15 cellular contexts compared by ENCODE assay signal in genomic region chr19:907183-907853, GRCh38. TPM values are rescaled to one million over a fixed set of nuclear protein-coding genes. Genes with fewer than 3 reads are reported as not detected.
A peak's percentile ranks its signal among the peaks of the same experiment; 100 is the strongest.
DNase-seq lines count a peak whose midpoint lies in the region; ATAC-seq and TF ChIP-seq lines count a peak whose summit lies in the region.
"Had no signal": no experiment of that assay in that cellular context is flagged by ENCODE, and none has a peak within 500 bp of the region (broad histone marks: within the 10 kb centered on the region; RNA-seq: fewer than 3 reads in every experiment).

No MANE protein-coding gene starts in this region.

- no peaks in the 10 kb centered on the region for H3K27me3 ChIP-seq in CD8-positive, alpha-beta memory T cell (ENCODE audit: insufficient read depth, low read length, poor library complexity, severe bottlenecking)
- H3K27me3 ChIP-seq in neural progenitor cell = no peaks in the 10 kb centered on the region

- H3K36me3 Mint-ChIP-seq in CD8-positive, alpha-beta memory T cell = peaks cover 4 to 22% (median 5%) of the 10 kb centered on the region in 3 donors
- peaks cover 10% of the 10 kb centered on the region for H3K36me3 Mint-ChIP-seq in IgD-negative memory B cell
- H3K36me3 Mint-ChIP-seq in activated naive CD4-positive, alpha-beta T cell treated with anti-CD3 and anti-CD28 coated beads, Interleukin-2, amount 50 U/mL, for 72 hours = peaks cover 0 to 9% of the 10 kb centered on the region in 2 donors
- H3K36me3 Mint-ChIP-seq in neural progenitor cell = no peaks in the 10 kb centered on the region

- peak in 1 of 2 donors; percentile 47 for ATAC-seq in activated naive CD4-positive, alpha-beta T cell treated with anti-CD3 and anti-CD28 coated beads, Interleukin-2, amount 50 U/mL, for 72 hours
- no peak for ATAC-seq in HG02763 (IDR thresholded peaks at IDR 0.05; ENCODE audit: unreplicated experiment)

- peaks cover 52% of the 10 kb centered on the region for H3K4me1 ChIP-seq in CD8-positive, alpha-beta memory T cell (ENCODE audit: insufficient read depth, low read length)
- H3K4me1 ChIP-seq in neural progenitor cell = peaks cover 10% of the 10 kb centered on the region

- H3K27me3 Mint-ChIP-seq in CD8-positive, alpha-beta memory T cell = no peaks in the 10 kb centered on the region
- H3K27me3 Mint-ChIP-seq in IgD-negative memory B cell (peaks cover 2% of the 10 kb centered on the region), neural progenitor cell (ENCODE audit: insufficient read depth, low read depth) (peaks cover 7% of the 10 kb centered on the region)

- no peaks in the 10 kb centered on the region for H3K9me3 ChIP-seq in CD8-positive, alpha-beta memory T cell (ENCODE audit: low read length)
- no peaks in the 10 kb centered on the region for H3K9me3 ChIP-seq in neural progenitor cell (ENCODE audit: low read depth)

- H3F3A ChIP-seq in neural progenitor cell (ENCODE audit: low read depth) = peaks cover 36% of the 10 kb centered on the region

- H2AFZ ChIP-seq in neural progenitor cell (replicated peaks) = no peak overlapping the region

- no peak for TF ChIP-seq CTCF in neural progenitor cell (IDR thresholded peaks at IDR 0.05)

- H3K4me1 Mint-ChIP-seq in CD8-positive, alpha-beta memory T cell = peaks cover 34 to 67% (median 42%) of the 10 kb centered on the region in 3 donors
- H3K4me1 Mint-ChIP-seq in IgD-negative memory B cell (peaks cover 32 to 33% (median 32%) of the 10 kb centered on the region in 3 donors), neural progenitor cell (peaks cover 12% of the 10 kb centered on the region)

- H3K79me2 ChIP-seq in neural progenitor cell (ENCODE audit: low read depth) = peaks cover 75% of the 10 kb centered on the region

- POLR2A ChIA-PET in CD8-positive, alpha-beta memory T cell (lab: Charles Lee) = interaction anchor here (1.3 to 6.2 kb wide), 3 partner anchors 9 to 160 kb away, joined by 4 to 77 read pairs (median 5); partner anchors contain the start of genes ARHGAP45, MED16 and RNU6-9

- H3K27ac Mint-ChIP-seq in CD8-positive, alpha-beta memory T cell = peak overlapping the region; percentile 24 to 100 (median 97)
- peak overlapping the region; percentile 100 for H3K27ac Mint-ChIP-seq in IgD-negative memory B cell
- peak overlapping the region; percentile 95 to 97 for H3K27ac Mint-ChIP-seq in activated naive CD4-positive, alpha-beta T cell treated with anti-CD3 and anti-CD28 coated beads, Interleukin-2, amount 50 U/mL, for 72 hours
- H3K27ac Mint-ChIP-seq in neural progenitor cell = no peak overlapping the region

- H3K4me3 ChIP-seq in CD8-positive, alpha-beta memory T cell (ENCODE audit: low read length) = no peak overlapping the region
- H3K4me3 ChIP-seq in neural progenitor cell = no peak overlapping the region

- no peak overlapping the region for H3K4me2 ChIP-seq in neural progenitor cell

- H3K9me3 Mint-ChIP-seq in CD8-positive, alpha-beta memory T cell = peaks cover 0 to 3% (median 0%) of the 10 kb centered on the region in 5 donors
- no peaks in the 10 kb centered on the region for H3K9me3 Mint-ChIP-seq in IgD-negative memory B cell
- H3K9me3 Mint-ChIP-seq in activated naive CD4-positive, alpha-beta T cell treated with anti-CD3 and anti-CD28 coated beads, Interleukin-2, amount 50 U/mL, for 72 hours = no peaks in the 10 kb centered on the region
- no peaks in the 10 kb centered on the region for H3K9me3 Mint-ChIP-seq in neural progenitor cell

- peak overlapping the region in 6 of 7 donors; percentile 15 to 86 (median 47) for H3K4me3 Mint-ChIP-seq in CD8-positive, alpha-beta memory T cell
- H3K4me3 Mint-ChIP-seq in IgD-negative memory B cell (peak overlapping the region; percentile 64 to 94 (median 92)), neural progenitor cell (peak overlapping the region; percentile 41)

- H3K36me3 ChIP-seq in CD8-positive, alpha-beta memory T cell (ENCODE audit: insufficient read depth, low read length) = peaks cover 6% of the 10 kb centered on the region
- H3K36me3 ChIP-seq in neural progenitor cell = no peaks in the 10 kb centered on the region

- CTCF ChIA-PET in CD8-positive, alpha-beta memory T cell (lab: Charles Lee) = interaction anchor here (0.8 to 5.0 kb wide), 12 partner anchors 9 to 359 kb away, joined by 3 to 50 read pairs (median 4); partner anchors contain the start of genes MED16 and RNU6-9

- peak in 1 of 5 donors; percentile 53 for DNase-seq in CD8-positive, alpha-beta memory T cell
- DNase-seq in activated naive CD4-positive, alpha-beta T cell treated with anti-CD3 and anti-CD28 coated beads, Interleukin-2, amount 50 U/mL, for 72 hours (ENCODE audit: low spot score in 2 of 2) = peak in 1 of 2 donors; percentile 68
- DNase-seq in neural progenitor cell (ENCODE audit: low spot score) (no peak), G401 (ENCODE audit: low spot score) (no peak), HT-29 (ENCODE audit: low spot score) (no peak), middle frontal gyrus (ENCODE audit: extremely low spot score, low spot score) (no peak)
- DNase-seq: NCI-H1417, NCI-H526 treated with DMSO at 0.1 percent for 48 hours had no signal

- peaks cover 85% of the 10 kb centered on the region for H4K20me1 ChIP-seq in neural progenitor cell (ENCODE audit: low read depth)

- peak overlapping the region; percentile 20 for H3K27ac ChIP-seq in CD8-positive, alpha-beta memory T cell (ENCODE audit: low read depth, low read length)
- no peak overlapping the region for H3K27ac ChIP-seq in neural progenitor cell

- H3K9ac ChIP-seq in neural progenitor cell = no peak overlapping the region

- in situ Hi-C loops in G401 (cut with HindIII; ENCODE audit: low sequenced_read_pairs) = no loop called here

RNA-seq across cellular contexts. Expression of gene R3HDM4, which starts 5.7 kb away (rescaled TPM):
- 10 to 100 TPM; 60.7 to 65.2 TPM for total RNA-seq in CD8-positive, alpha-beta memory T cell
- 197 TPM for polyA plus RNA-seq in CD8-positive, alpha-beta memory T cell
- polyA plus RNA-seq in IgD-negative memory B cell = 322 TPM
- 100 to 1,000 TPM in 1 of 2 donors, 10 to 100 TPM in 1; 98.3 to 102 TPM for total RNA-seq in activated naive CD4-positive, alpha-beta T cell treated with anti-CD3 and anti-CD28 coated beads, Interleukin-2, amount 50 U/mL, for 72 hours
- 22.7 and 58.2 TPM in 2 replicates for total RNA-seq in neural progenitor cell (ENCODE audit: low replicate concordance)
- total RNA-seq in G401 (2014; rRNA removed; shearing (Covaris generic)) = 12.7 and 13.9 TPM in 2 replicates
- 37.7 and 51.4 TPM in 2 replicates for total RNA-seq in HT-29 (2014; rRNA removed; shearing (Covaris generic))

RNA-seq across cellular contexts. Expression of gene KISS1R, which starts 9.8 kb away (rescaled TPM):
- total RNA-seq in CD8-positive, alpha-beta memory T cell = 1 to 10 TPM; 1.2 to 2.3 TPM
- polyA plus RNA-seq in CD8-positive, alpha-beta memory T cell = 0.49 TPM
- polyA plus RNA-seq in IgD-negative memory B cell = 3.9 TPM
- 10 to 100 TPM; 10.9 to 32.4 TPM for total RNA-seq in activated naive CD4-positive, alpha-beta T cell treated with anti-CD3 and anti-CD28 coated beads, Interleukin-2, amount 50 U/mL, for 72 hours
- 0.77 TPM in 1 of 2 replicates, not detected in the other for total RNA-seq in neural progenitor cell (ENCODE audit: low replicate concordance)
- 1.8 and 1.9 TPM in 2 replicates for total RNA-seq in G401 (2014; rRNA removed; shearing (Covaris generic))
- total RNA-seq in HT-29 (2014; rRNA removed; shearing (Covaris generic)) = not detected in 2 replicates
- total RNA-seq: astrocyte, endothelial cell of umbilical vein, HT1080 had no signal
- polyA plus RNA-seq: endothelial cell of umbilical vein had no signal

RNA-seq across cellular contexts. Expression of gene RNU6-9, which starts 14.0 kb away (rescaled TPM):
- total RNA-seq in CD8-positive, alpha-beta memory T cell = not detected
- not detected for polyA plus RNA-seq in CD8-positive, alpha-beta memory T cell
- polyA plus RNA-seq in IgD-negative memory B cell = not detected
- not detected for total RNA-seq in activated naive CD4-positive, alpha-beta T cell treated with anti-CD3 and anti-CD28 coated beads, Interleukin-2, amount 50 U/mL, for 72 hours
- total RNA-seq in neural progenitor cell (ENCODE audit: low replicate concordance) = not detected in 2 replicates
- total RNA-seq in G401 (2014; rRNA removed; shearing (Covaris generic)) = not detected in 2 replicates
- not detected in 2 replicates for total RNA-seq in HT-29 (2014; rRNA removed; shearing (Covaris generic))
- total RNA-seq: activated CD8-positive, alpha-beta memory T cell treated with anti-CD3 and anti-CD28 coated beads for 36 hours; astrocyte; endothelial cell of umbilical vein; HT1080; mononuclear cell had no signal
- polyA plus RNA-seq: endothelial cell of umbilical vein had no signal

RNA-seq across cellular contexts. Expression of gene MED16, which starts 14.3 kb away (rescaled TPM):
- 10 to 100 TPM; 57.4 to 59.4 TPM for total RNA-seq in CD8-positive, alpha-beta memory T cell
- 109 TPM for polyA plus RNA-seq in CD8-positive, alpha-beta memory T cell
- polyA plus RNA-seq in IgD-negative memory B cell = 138 TPM
- total RNA-seq in activated naive CD4-positive, alpha-beta T cell treated with anti-CD3 and anti-CD28 coated beads, Interleukin-2, amount 50 U/mL, for 72 hours = 10 to 100 TPM; 42.0 to 61.8 TPM
- 14.4 and 46.9 TPM in 2 replicates for total RNA-seq in neural progenitor cell (ENCODE audit: low replicate concordance)
- 51.0 and 58.7 TPM in 2 replicates for total RNA-seq in G401 (2014; rRNA removed; shearing (Covaris generic))
- 31.8 and 32.4 TPM in 2 replicates for total RNA-seq in HT-29 (2014; rRNA removed; shearing (Covaris generic))

RNA-seq across cellular contexts. Expression of gene ARID3A, which starts 18.5 kb away (rescaled TPM):
- 10 to 100 TPM; 12.8 to 15.9 TPM for total RNA-seq in CD8-positive, alpha-beta memory T cell
- polyA plus RNA-seq in CD8-positive, alpha-beta memory T cell = 0.49 TPM
- 4.2 TPM for polyA plus RNA-seq in IgD-negative memory B cell
- 10 to 100 TPM; 22.4 to 35.7 TPM for total RNA-seq in activated naive CD4-positive, alpha-beta T cell treated with anti-CD3 and anti-CD28 coated beads, Interleukin-2, amount 50 U/mL, for 72 hours
- 25.5 and 68.7 TPM in 2 replicates for total RNA-seq in neural progenitor cell (ENCODE audit: low replicate concordance)
- total RNA-seq in G401 (2014; rRNA removed; shearing (Covaris generic)) = 95.4 and 103 TPM in 2 replicates
- 10.4 and 11.8 TPM in 2 replicates for total RNA-seq in HT-29 (2014; rRNA removed; shearing (Covaris generic))

Comparison
In these comparisons a context has a peak if more than half of its experiments do, and no peak if none do; other contexts are left out.
1. H3K4me3 Mint-ChIP-seq: peak in every context shown above with its lines; median percentile 92 in IgD-negative memory B cell; 47 in CD8-positive, alpha-beta memory T cell; 41 in neural progenitor cell.